ENCODE assay signal across 9 cellular contexts in the genomic region with DNA sequence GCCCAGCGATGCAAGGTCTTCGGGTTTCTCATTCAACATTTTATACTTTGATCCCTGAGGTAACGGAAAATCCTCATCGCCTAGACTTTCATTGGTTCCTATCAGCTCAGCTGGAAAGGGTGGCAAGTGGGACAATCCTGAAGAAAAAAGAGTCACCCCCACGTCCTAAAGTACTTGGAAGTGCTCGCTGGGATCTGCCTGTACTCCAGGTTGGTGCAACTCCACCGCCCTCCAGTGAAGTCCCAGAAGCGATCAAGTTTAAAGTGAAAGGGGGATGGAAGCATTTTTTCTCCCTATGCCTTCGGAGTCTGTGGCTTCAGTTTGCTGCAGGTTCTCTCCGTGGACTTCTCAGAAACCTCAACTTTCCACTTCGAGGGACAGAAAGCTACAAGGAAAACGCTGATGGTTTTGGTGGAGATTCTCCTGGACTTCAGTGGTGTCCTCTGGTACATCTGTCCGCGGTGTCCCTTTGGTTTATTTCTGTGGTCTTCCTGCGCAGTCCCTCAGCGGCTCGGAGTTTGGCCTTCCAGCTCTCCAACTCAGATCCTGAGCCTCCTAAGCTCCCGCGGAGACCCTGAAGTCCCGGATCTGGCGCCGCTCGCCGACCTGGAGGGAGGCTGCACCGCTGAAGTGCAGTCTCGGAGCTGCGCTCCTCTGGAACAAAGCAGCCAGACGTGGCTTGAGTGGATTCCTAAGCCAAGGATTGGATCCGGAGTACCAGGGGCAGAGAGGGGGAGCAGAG. TPM values are rescaled to one million over a fixed set of nuclear protein-coding genes. Genes with fewer than 3 reads are reported as not detected.
A peak's percentile ranks its signal among the peaks of the same experiment; 100 is the strongest.
DNase-seq lines count a peak whose midpoint lies in the region; ATAC-seq and TF ChIP-seq lines count a peak whose summit lies in the region.
"Had no signal": no experiment of that assay in that cellular context is flagged by ENCODE, and none has a peak within 500 bp of the region (broad histone marks: within the 10 kb centered on the region; RNA-seq: fewer than 3 reads in every experiment).

No MANE protein-coding gene starts in this region.

- peaks cover 9% of the 10 kb centered on the region for H3K36me3 Mint-ChIP-seq in T-helper 17 cell (ENCODE audit: low read depth)
- peaks cover 4% of the 10 kb centered on the region for H3K36me3 Mint-ChIP-seq in activated CD8-positive, alpha-beta T cell treated with anti-CD3 and anti-CD28 coated beads, Interleukin-2, amount 10 ng/mL, durations not matched to agents 7 days and 5 days (ENCODE audit: low read depth)
- peaks cover 2% of the 10 kb centered on the region for H3K36me3 Mint-ChIP-seq in activated CD8-positive, alpha-beta memory T cell treated with anti-CD3 and anti-CD28 coated beads, Interleukin-2, amount 10 ng/mL, durations not matched to agents 7 days and 5 days

- peak overlapping the region; percentile 42 for H3K9ac ChIP-seq in HUES64 (ENCODE audit: low read depth, low read length)
- H3K9ac ChIP-seq in rectal smooth muscle tissue (ENCODE audit: low read length), result no peak overlapping the region

- H3K4me1 ChIP-seq in HUES64 (ENCODE audit: insufficient read depth, low read length) (peaks cover 20% of the 10 kb centered on the region), left ventricle myocardium inferior (peaks cover 40% of the 10 kb centered on the region), rectal smooth muscle tissue (ENCODE audit: control insufficient read depth, insufficient read depth, low read length) (no peaks in the 10 kb centered on the region)

- TF ChIP-seq CTCF in left ventricle myocardium inferior (IDR thresholded peaks at IDR 0.05; ENCODE audit: borderline replicate concordance), result no peak

- no peak for ATAC-seq in T-helper 17 cell
- no peak for ATAC-seq in activated CD8-positive, alpha-beta T cell treated with anti-CD3 and anti-CD28 coated beads, Interleukin-2, amount 10 ng/mL, durations not matched to agents 7 days and 5 days
- ATAC-seq in activated CD8-positive, alpha-beta memory T cell treated with anti-CD3 and anti-CD28 coated beads, Interleukin-2, amount 10 ng/mL, durations not matched to agents 7 days and 5 days, result no peak
- no peak for ATAC-seq in GM18873 (IDR thresholded peaks at IDR 0.05; ENCODE audit: low FRiP score, unreplicated experiment)

- CTCF ChIA-PET in activated CD8-positive, alpha-beta T cell treated with anti-CD3 and anti-CD28 coated beads, Interleukin-2, amount 10 ng/mL, durations not matched to agents 7 days and 5 days (lab: Charles Lee), result no interaction called here
- CTCF ChIA-PET in activated CD8-positive, alpha-beta memory T cell treated with anti-CD3 and anti-CD28 coated beads, Interleukin-2, amount 10 ng/mL, durations not matched to agents 7 days and 5 days (lab: Charles Lee), result no interaction called here

- H3K27ac ChIP-seq in HUES64 (ENCODE audit: low read depth, low read length), result peak overlapping the region; percentile 26; the same call in 1 of the 2 replicates
- peak overlapping the region; percentile 81 for H3K27ac ChIP-seq in left ventricle myocardium inferior (replicated peaks)
- no peak overlapping the region for H3K27ac ChIP-seq in rectal smooth muscle tissue (ENCODE audit: low read depth, low read length)

- no peaks in the 10 kb centered on the region for H3K9me3 Mint-ChIP-seq in activated CD8-positive, alpha-beta T cell treated with anti-CD3 and anti-CD28 coated beads, Interleukin-2, amount 10 ng/mL, durations not matched to agents 7 days and 5 days (ENCODE audit: insufficient read depth)
- no peaks in the 10 kb centered on the region for H3K9me3 Mint-ChIP-seq in activated CD8-positive, alpha-beta memory T cell treated with anti-CD3 and anti-CD28 coated beads, Interleukin-2, amount 10 ng/mL, durations not matched to agents 7 days and 5 days (ENCODE audit: low read depth)
- H3K9me3 Mint-ChIP-seq: IgD-negative memory B cell had no signal

- POLR2A ChIA-PET in activated CD8-positive, alpha-beta T cell treated with anti-CD3 and anti-CD28 coated beads, Interleukin-2, amount 10 ng/mL, durations not matched to agents 7 days and 5 days (lab: Charles Lee), result no interaction called here

- peak overlapping the region; percentile 58 for H3K4me3 Mint-ChIP-seq in T-helper 17 cell
- H3K4me3 Mint-ChIP-seq in activated CD8-positive, alpha-beta T cell treated with anti-CD3 and anti-CD28 coated beads, Interleukin-2, amount 10 ng/mL, durations not matched to agents 7 days and 5 days, result no peak overlapping the region
- no peak overlapping the region for H3K4me3 Mint-ChIP-seq in activated CD8-positive, alpha-beta memory T cell treated with anti-CD3 and anti-CD28 coated beads, Interleukin-2, amount 10 ng/mL, durations not matched to agents 7 days and 5 days

- H3K27me3 Mint-ChIP-seq in T-helper 17 cell, result peaks cover 67% of the 10 kb centered on the region
- H3K27me3 Mint-ChIP-seq in activated CD8-positive, alpha-beta T cell treated with anti-CD3 and anti-CD28 coated beads, Interleukin-2, amount 10 ng/mL, durations not matched to agents 7 days and 5 days (ENCODE audit: low read depth), result peaks cover 60% of the 10 kb centered on the region
- peaks cover 64% of the 10 kb centered on the region for H3K27me3 Mint-ChIP-seq in activated CD8-positive, alpha-beta memory T cell treated with anti-CD3 and anti-CD28 coated beads, Interleukin-2, amount 10 ng/mL, durations not matched to agents 7 days and 5 days

- H3K27me3 ChIP-seq in HUES64 (ENCODE audit: insufficient read depth, low read length), result peaks cover 67% of the 10 kb centered on the region
- peaks cover 90% of the 10 kb centered on the region for H3K27me3 ChIP-seq in left ventricle myocardium inferior (ENCODE audit: low read depth)
- H3K27me3 ChIP-seq in rectal smooth muscle tissue (ENCODE audit: control insufficient read depth, insufficient read depth, low read length), result peaks cover 13% of the 10 kb centered on the region

- no peak for DNase-seq in T-helper 17 cell
- DNase-seq in left ventricle myocardium inferior, result peak; percentile 48
- no peak for DNase-seq in activated CD8-positive, alpha-beta T cell treated with anti-CD3 and anti-CD28 coated beads, Interleukin-2, amount 10 ng/mL, durations not matched to agents 7 days and 5 days
- DNase-seq in activated CD8-positive, alpha-beta memory T cell treated with anti-CD3 and anti-CD28 coated beads, Interleukin-2, amount 10 ng/mL, durations not matched to agents 7 days and 5 days, result no peak
- no peak for DNase-seq in AG08395 (ENCODE audit: low spot score)

- H3K4me3 ChIP-seq in HUES64 (ENCODE audit: low read length) (peak overlapping the region; percentile 71), left ventricle myocardium inferior (peak overlapping the region; percentile 70), rectal smooth muscle tissue (ENCODE audit: low read length) (peak overlapping the region; percentile 56)

- H3K36me3 ChIP-seq in HUES64 (ENCODE audit: insufficient read depth, low read length) (no peaks in the 10 kb centered on the region), left ventricle myocardium inferior (no peaks in the 10 kb centered on the region), rectal smooth muscle tissue (ENCODE audit: control insufficient read depth, insufficient read depth, low read length) (no peaks in the 10 kb centered on the region)

- H3K9me3 ChIP-seq in HUES64 (ENCODE audit: insufficient read depth, low read depth, low read length) (no peaks in the 10 kb centered on the region), T-helper 17 cell (ENCODE audit: control insufficient read depth, low read length, poor library complexity, severe bottlenecking) (peaks cover 3% of the 10 kb centered on the region), left ventricle myocardium inferior (replicated peaks) (no peaks in the 10 kb centered on the region)

- under 1% methylated on average over 29 of the region's 29 CpGs for WGBS in HUES64

- intact Hi-C loops in left ventricle myocardium inferior (cut with micrococcal nuclease), result no loop called here

- H3K27ac Mint-ChIP-seq in T-helper 17 cell, result no peak overlapping the region
- no peak overlapping the region for H3K27ac Mint-ChIP-seq in activated CD8-positive, alpha-beta T cell treated with anti-CD3 and anti-CD28 coated beads, Interleukin-2, amount 10 ng/mL, durations not matched to agents 7 days and 5 days
- no peak overlapping the region for H3K27ac Mint-ChIP-seq in activated CD8-positive, alpha-beta memory T cell treated with anti-CD3 and anti-CD28 coated beads, Interleukin-2, amount 10 ng/mL, durations not matched to agents 7 days and 5 days
- H3K27ac Mint-ChIP-seq: IgD-negative memory B cell had no signal

- peaks cover 36% of the 10 kb centered on the region for H3K4me1 Mint-ChIP-seq in T-helper 17 cell
- peaks cover 11% of the 10 kb centered on the region for H3K4me1 Mint-ChIP-seq in activated CD8-positive, alpha-beta T cell treated with anti-CD3 and anti-CD28 coated beads, Interleukin-2, amount 10 ng/mL, durations not matched to agents 7 days and 5 days (ENCODE audit: low read depth)
- peaks cover 23% of the 10 kb centered on the region for H3K4me1 Mint-ChIP-seq in activated CD8-positive, alpha-beta memory T cell treated with anti-CD3 and anti-CD28 coated beads, Interleukin-2, amount 10 ng/mL, durations not matched to agents 7 days and 5 days

RNA-seq across cellular contexts. Expression of a gene that starts 1.7 kb away (rescaled TPM):
- 6.9 TPM for polyA plus RNA-seq in HUES64 (2013, experiment 1 of 2)
- polyA plus RNA-seq in HUES64 (2013, experiment 2 of 2), result 5.5 TPM
- total RNA-seq in T-helper 17 cell (not detected), left ventricle myocardium inferior (0.30 TPM)
- total RNA-seq in activated CD8-positive, alpha-beta T cell treated with anti-CD3 and anti-CD28 coated beads, Interleukin-2, amount 10 ng/mL, durations not matched to agents 7 days and 5 days, result not detected
- total RNA-seq in activated CD8-positive, alpha-beta memory T cell treated with anti-CD3 and anti-CD28 coated beads, Interleukin-2, amount 10 ng/mL, durations not matched to agents 7 days and 5 days, result not detected
- polyA plus RNA-seq: IgD-negative memory B cell had no signal
